Comparison of ENCODE assay signal across 16 cellular contexts in the genomic region with DNA sequence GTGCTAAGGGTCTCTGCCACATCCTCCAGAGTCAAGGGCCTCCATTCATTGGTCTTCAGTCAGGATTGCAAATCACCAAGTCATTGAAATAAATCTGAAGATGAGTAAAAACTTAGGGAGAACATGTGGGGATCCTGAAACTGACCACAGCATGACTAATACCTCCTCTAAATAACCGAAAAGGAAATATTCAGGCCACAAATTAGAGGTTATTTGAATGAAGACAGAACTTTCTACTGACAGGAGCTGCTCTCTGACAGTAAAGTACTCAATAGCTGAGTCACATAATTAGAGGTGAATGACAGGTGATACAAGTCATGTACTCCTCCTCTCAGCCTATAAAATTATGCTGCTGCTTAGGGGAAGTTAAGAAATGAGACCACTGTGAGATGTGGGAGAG.
A peak's percentile ranks its signal among the peaks of the same experiment; 100 is the strongest.
DNase-seq lines count a peak whose midpoint lies in the region; ATAC-seq, FAIRE-seq and TF ChIP-seq lines count a peak whose summit lies in the region.
"Had no signal": no experiment of that assay in that cellular context is flagged by ENCODE, and none has a peak within 500 bp of the region (broad histone marks: within the 10 kb centered on the region; RNA-seq: fewer than 3 reads in every experiment).

No MANE protein-coding gene starts in this region.

- intact Hi-C loops in thyroid gland (cut with DNase I), result no loop called here

- no peak for TF ChIP-seq POLR2A in thyroid gland (IDR thresholded peaks at IDR 0.05)

- ATAC-seq in GM18499 (IDR thresholded peaks at IDR 0.05; ENCODE audit: insufficient read depth, unreplicated experiment) (peak; percentile 86), GM21786 (IDR thresholded peaks at IDR 0.05; ENCODE audit: unreplicated experiment) (peak; percentile 68), HG03558 (IDR thresholded peaks at IDR 0.05; ENCODE audit: extremely low read depth, unreplicated experiment) (peak; percentile 68)
- ATAC-seq: gastrocnemius medialis had no signal

- TF ChIP-seq CTCF in bronchial epithelial cell (IDR thresholded peaks at IDR 0.05; ENCODE audit: insufficient read depth, low read length, severe bottlenecking), result no peak
- TF ChIP-seq CTCF in thyroid gland (IDR thresholded peaks at IDR 0.05), result no peak

- H3K4me3 ChIP-seq in bronchial epithelial cell (ENCODE audit: low read depth, low read length) (no peak overlapping the region), thyroid gland (replicated peaks in 1 of 3) (no peak overlapping the region)
- H3K4me3 ChIP-seq: BLaER1 treated with 17β-estradiol and CSF1 and Interleukin-3, amounts not matched to agents 10 nM and 100 nM; gastrocnemius medialis; SJSA1 had no signal

- DNase-seq in bronchial epithelial cell (ENCODE audit: low read depth), result peak; percentile 15
- no peak for DNase-seq in OCI-M1 (lab: John Stamatoyannopoulos, UW)
- no peak for DNase-seq in thyroid gland
- no peak for DNase-seq in NCI-H2029 (lab: John Stamatoyannopoulos, UW)
- no peak for DNase-seq in HK-2 (ENCODE audit: unreplicated experiment)
- DNase-seq: activated T-cell treated with anti-CD3 and anti-CD28 coated beads, Interleukin-2, amount 50 U/mL, for 1 hour; anterior cingulate cortex; gastrocnemius medialis; GF-D8; retina had no signal

- no peaks in the 10 kb centered on the region for H3K9me3 ChIP-seq in thyroid gland
- H3K9me3 ChIP-seq: gastrocnemius medialis, SJSA1 had no signal

- FAIRE-seq in bronchial epithelial cell (lab: Jason Lieb, UNC), result peak; percentile 7
- FAIRE-seq: HTR-8/SVneo had no signal

- WGBS in thyroid gland, 2 donors, result 79 to 90% methylated on average over 1 of the region's 1 CpG

- H3K27me3 ChIP-seq in bronchial epithelial cell (ENCODE audit: control insufficient read depth, insufficient read depth, low read length) (no peaks in the 10 kb centered on the region), thyroid gland (no peaks in the 10 kb centered on the region)
- H3K27me3 ChIP-seq: gastrocnemius medialis, SJSA1 had no signal

- H3K36me3 ChIP-seq in bronchial epithelial cell (ENCODE audit: control insufficient read depth, insufficient read depth, low read length) (no peaks in the 10 kb centered on the region), thyroid gland (no peaks in the 10 kb centered on the region)
- H3K36me3 ChIP-seq: BLaER1 treated with 17β-estradiol and CSF1 and Interleukin-3, amounts not matched to agents 10 nM and 100 nM; gastrocnemius medialis; SJSA1 had no signal

- no peak overlapping the region for H3K27ac ChIP-seq in thyroid gland
- H3K27ac ChIP-seq: BLaER1 treated with 17β-estradiol and CSF1 and Interleukin-3, amounts not matched to agents 10 nM and 100 nM; gastrocnemius medialis; SJSA1 had no signal

- no peaks in the 10 kb centered on the region for H3K4me1 ChIP-seq in thyroid gland
- H3K4me1 ChIP-seq: BLaER1 treated with 17β-estradiol and CSF1 and Interleukin-3, amounts not matched to agents 10 nM and 100 nM; SJSA1 had no signal
